Comparison of ENCODE assay signal across 1 cellular context in the genomic region with DNA sequence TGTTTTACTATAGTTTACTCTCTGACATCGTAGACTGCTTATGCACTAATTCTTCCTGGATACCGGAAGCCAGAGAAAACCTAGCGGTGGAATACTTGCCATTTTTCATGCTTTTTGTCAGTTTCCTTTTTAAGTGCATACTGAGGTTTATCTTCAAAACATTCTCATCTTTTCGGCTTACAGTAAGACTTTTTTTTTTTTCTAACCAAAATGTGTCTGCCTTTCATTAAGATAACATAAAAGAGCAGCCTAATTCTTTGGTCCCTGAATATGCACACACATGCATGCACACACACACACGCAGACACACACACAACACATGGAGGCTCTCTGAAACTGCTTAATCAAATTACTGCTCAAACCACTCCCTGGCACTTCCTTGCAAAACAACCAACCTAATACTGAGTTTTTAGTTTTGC.
TF ChIP-seq lines count a peak whose summit lies in the region.

No MANE protein-coding gene starts in this region.

TF ChIP-seq in GM12878, 131 proteins besides CTCF, POLR2A, EP300 and RAD21 (continued from another document):
- TF ChIP-seq, protein P1, sequence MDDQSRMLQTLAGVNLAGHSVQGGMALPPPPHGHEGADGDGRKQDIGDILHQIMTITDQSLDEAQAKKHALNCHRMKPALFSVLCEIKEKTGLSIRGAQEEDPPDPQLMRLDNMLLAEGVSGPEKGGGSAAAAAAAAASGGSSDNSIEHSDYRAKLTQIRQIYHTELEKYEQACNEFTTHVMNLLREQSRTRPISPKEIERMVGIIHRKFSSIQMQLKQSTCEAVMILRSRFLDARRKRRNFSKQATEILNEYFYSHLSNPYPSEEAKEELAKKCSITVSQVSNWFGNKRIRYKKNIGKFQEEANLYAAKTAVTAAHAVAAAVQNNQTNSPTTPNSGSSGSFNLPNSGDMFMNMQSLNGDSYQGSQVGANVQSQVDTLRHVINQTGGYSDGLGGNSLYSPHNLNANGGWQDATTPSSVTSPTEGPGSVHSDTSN (IDR thresholded peaks at IDR 0.05; ENCODE audit: insufficient replicate concordance, low read depth, low read length): no peak
- TF ChIP-seq SMC3 (IDR thresholded peaks at IDR 0.05; ENCODE audit: borderline replicate concordance, low read length): no peak
- TF ChIP-seq NR2C2 (IDR thresholded peaks at IDR 0.05; ENCODE audit: borderline replicate concordance, control insufficient read depth, insufficient read length, low read depth): no peak
- TF ChIP-seq, protein P2, sequence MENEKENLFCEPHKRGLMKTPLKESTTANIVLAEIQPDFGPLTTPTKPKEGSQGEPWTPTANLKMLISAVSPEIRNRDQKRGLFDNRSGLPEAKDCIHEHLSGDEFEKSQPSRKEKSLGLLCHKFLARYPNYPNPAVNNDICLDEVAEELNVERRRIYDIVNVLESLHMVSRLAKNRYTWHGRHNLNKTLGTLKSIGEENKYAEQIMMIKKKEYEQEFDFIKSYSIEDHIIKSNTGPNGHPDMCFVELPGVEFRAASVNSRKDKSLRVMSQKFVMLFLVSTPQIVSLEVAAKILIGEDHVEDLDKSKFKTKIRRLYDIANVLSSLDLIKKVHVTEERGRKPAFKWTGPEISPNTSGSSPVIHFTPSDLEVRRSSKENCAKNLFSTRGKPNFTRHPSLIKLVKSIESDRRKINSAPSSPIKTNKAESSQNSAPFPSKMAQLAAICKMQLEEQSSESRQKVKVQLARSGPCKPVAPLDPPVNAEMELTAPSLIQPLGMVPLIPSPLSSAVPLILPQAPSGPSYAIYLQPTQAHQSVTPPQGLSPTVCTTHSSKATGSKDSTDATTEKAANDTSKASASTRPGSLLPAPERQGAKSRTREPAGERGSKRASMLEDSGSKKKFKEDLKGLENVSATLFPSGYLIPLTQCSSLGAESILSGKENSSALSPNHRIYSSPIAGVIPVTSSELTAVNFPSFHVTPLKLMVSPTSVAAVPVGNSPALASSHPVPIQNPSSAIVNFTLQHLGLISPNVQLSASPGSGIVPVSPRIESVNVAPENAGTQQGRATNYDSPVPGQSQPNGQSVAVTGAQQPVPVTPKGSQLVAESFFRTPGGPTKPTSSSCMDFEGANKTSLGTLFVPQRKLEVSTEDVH (IDR thresholded peaks at IDR 0.05; ENCODE audit: low read depth, partially characterized antibody): no peak
- no peak for TF ChIP-seq TCF7 (IDR thresholded peaks at IDR 0.05; ENCODE audit: borderline replicate concordance)
- TF ChIP-seq RELA (IDR thresholded peaks at IDR 0.05; ENCODE audit: borderline replicate concordance, partially characterized antibody): no peak
- TF ChIP-seq RBBP5 (conservative IDR thresholded peaks at IDR 0.05): no peak
- no peak for TF ChIP-seq CHD1 (IDR thresholded peaks at IDR 0.05; ENCODE audit: low read depth, low read length)
- 0 out of 2 replicates have a peak, but pooled peaks have one; percentile 47 for TF ChIP-seq MXI1 (IDR thresholded peaks at IDR 0.05; ENCODE audit: low read depth, low read length)
